31 cellular contexts compared by ENCODE assay signal in genomic region chr7:149815121-149815520, GRCh38. TPM values are rescaled to one million over a fixed set of nuclear protein-coding genes. Genes with fewer than 3 reads are reported as not detected.
"Had no signal": no experiment of that assay in that cellular context is flagged by ENCODE, and none has a peak within 500 bp of the region (broad histone marks: within the 10 kb centered on the region; RNA-seq: fewer than 3 reads in every experiment).

No MANE protein-coding gene starts in this region.

- H3K27ac ChIP-seq: SJSA1, VCaP had no signal

- H3K4me1 Mint-ChIP-seq: activated B cell treated with CpG ODN at 0.5 μM for 24 hours; activated CD4-positive, alpha-beta memory T cell treated with anti-CD3 and anti-CD28 coated beads, Interleukin-2, amount 10 ng/mL, durations not matched to agents 7 days and 5 days; activated CD8-positive, alpha-beta memory T cell treated with anti-CD3 and anti-CD28 coated beads, Interleukin-2, amount 10 ng/mL, durations not matched to agents 7 days and 5 days; activated naive CD4-positive, alpha-beta T cell treated with anti-CD3 and anti-CD28 coated beads, Interleukin-2, amount 10 ng/mL, durations not matched to agents 7 days and 5 days; activated naive CD8-positive, alpha-beta T cell treated with anti-CD3 and anti-CD28 coated beads, Interleukin-2, amount 50 U/mL, for 24 hours; brain; T-helper 17 cell had no signal

- H3K36me3 ChIP-seq: SJSA1 had no signal

- H3K4me3 Mint-ChIP-seq: activated B cell treated with CpG ODN at 0.5 μM for 24 hours; activated CD4-positive, alpha-beta memory T cell treated with anti-CD3 and anti-CD28 coated beads, Interleukin-2, amount 10 ng/mL, durations not matched to agents 7 days and 5 days; activated CD8-positive, alpha-beta memory T cell treated with anti-CD3 and anti-CD28 coated beads, Interleukin-2, amount 10 ng/mL, durations not matched to agents 7 days and 5 days; activated naive CD4-positive, alpha-beta T cell treated with anti-CD3 and anti-CD28 coated beads, Interleukin-2, amount 10 ng/mL, durations not matched to agents 7 days and 5 days; activated naive CD8-positive, alpha-beta T cell; activated naive CD8-positive, alpha-beta T cell treated with anti-CD3 and anti-CD28 coated beads, Interleukin-2, amount 50 U/mL, for 24 hours; brain; T-helper 17 cell had no signal

- H3K4me3 ChIP-seq: SJSA1 had no signal

- ATAC-seq: activated CD8-positive, alpha-beta memory T cell treated with anti-CD3 and anti-CD28 coated beads, Interleukin-2, amount 10 ng/mL, durations not matched to agents 7 days and 5 days; activated naive CD8-positive, alpha-beta T cell treated with anti-CD3 and anti-CD28 coated beads, Interleukin-2, amount 50 U/mL, for 24 hours; Panc1; T-helper 17 cell had no signal

- DNase-seq: activated B cell treated with CpG ODN at 0.5 μM for 24 hours; activated CD4-positive, alpha-beta memory T cell treated with anti-CD3 and anti-CD28 coated beads, Interleukin-2, amount 10 ng/mL, durations not matched to agents 7 days and 5 days; activated CD4-positive, alpha-beta T cell treated with anti-CD3 and anti-CD28 coated beads for 1 hour; activated CD4-positive, alpha-beta T cell treated with anti-CD3 and anti-CD28 coated beads for 48 hours; activated CD8-positive, alpha-beta memory T cell treated with anti-CD3 and anti-CD28 coated beads for 24 hours; activated CD8-positive, alpha-beta memory T cell treated with anti-CD3 and anti-CD28 coated beads, Interleukin-2, amount 10 ng/mL, durations not matched to agents 7 days and 5 days; activated CD8-positive, alpha-beta memory T cell treated with anti-CD3 and anti-CD28 coated beads, Interleukin-2, amount 50 U/mL, for 48 hours; activated effector memory CD4-positive, alpha-beta T cell treated with Interleukin-2 at 50 U/mL for 16 hours; activated naive CD4-positive, alpha-beta T cell treated with anti-CD3 and anti-CD28 coated beads, Interleukin-2, amount 10 ng/mL, durations not matched to agents 7 days and 5 days; activated naive CD8-positive, alpha-beta T cell treated with anti-CD3 and anti-CD28 coated beads, Interleukin-2, amount 50 U/mL, for 24 hours; activated T-cell treated with anti-CD3 and anti-CD28 coated beads, Interleukin-2, amount 50 U/mL, for 48 hours; anterior cingulate cortex; caudate nucleus; cerebellar nuclear complex; Karpas-422; NCI-H1105 treated with DMSO at 0.1 percent for 48 hours; NCI-H1436; NCI-H1694; NCI-H1930; NCI-H345; NCI-H524 treated with DMSO at 0.1 percent for 48 hours; SHP77 treated with DMSO at 0.1 percent for 48 hours; SK-N-SH; T-helper 17 cell had no signal

- H3K4me1 ChIP-seq: SJSA1 had no signal

- H3K9me3 ChIP-seq: SJSA1, SK-N-SH had no signal

- H3K9me3 Mint-ChIP-seq: activated B cell treated with CpG ODN at 0.5 μM for 24 hours; activated CD4-positive, alpha-beta memory T cell treated with anti-CD3 and anti-CD28 coated beads, Interleukin-2, amount 10 ng/mL, durations not matched to agents 7 days and 5 days; activated naive CD4-positive, alpha-beta T cell treated with anti-CD3 and anti-CD28 coated beads, Interleukin-2, amount 10 ng/mL, durations not matched to agents 7 days and 5 days; activated naive CD8-positive, alpha-beta T cell treated with anti-CD3 and anti-CD28 coated beads, Interleukin-2, amount 50 U/mL, for 24 hours; brain had no signal

- H3K36me3 Mint-ChIP-seq: activated CD8-positive, alpha-beta memory T cell treated with anti-CD3 and anti-CD28 coated beads, Interleukin-2, amount 10 ng/mL, durations not matched to agents 7 days and 5 days; activated naive CD4-positive, alpha-beta T cell treated with anti-CD3 and anti-CD28 coated beads, Interleukin-2, amount 10 ng/mL, durations not matched to agents 7 days and 5 days; activated naive CD8-positive, alpha-beta T cell; brain had no signal

- FAIRE-seq: bronchial epithelial cell had no signal

- H3K27ac Mint-ChIP-seq: activated B cell treated with CpG ODN at 0.5 μM for 24 hours; activated CD4-positive, alpha-beta memory T cell treated with anti-CD3 and anti-CD28 coated beads, Interleukin-2, amount 10 ng/mL, durations not matched to agents 7 days and 5 days; activated CD8-positive, alpha-beta memory T cell treated with anti-CD3 and anti-CD28 coated beads, Interleukin-2, amount 10 ng/mL, durations not matched to agents 7 days and 5 days; activated naive CD4-positive, alpha-beta T cell treated with anti-CD3 and anti-CD28 coated beads, Interleukin-2, amount 10 ng/mL, durations not matched to agents 7 days and 5 days; activated naive CD8-positive, alpha-beta T cell; activated naive CD8-positive, alpha-beta T cell treated with anti-CD3 and anti-CD28 coated beads, Interleukin-2, amount 50 U/mL, for 24 hours; brain; T-helper 17 cell had no signal

- H3K9ac ChIP-seq: SK-N-SH had no signal

- H3K4me2 ChIP-seq: SK-N-SH had no signal

- H3K27me3 Mint-ChIP-seq: activated B cell treated with CpG ODN at 0.5 μM for 24 hours; activated CD4-positive, alpha-beta memory T cell treated with anti-CD3 and anti-CD28 coated beads, Interleukin-2, amount 10 ng/mL, durations not matched to agents 7 days and 5 days; activated CD8-positive, alpha-beta memory T cell treated with anti-CD3 and anti-CD28 coated beads, Interleukin-2, amount 10 ng/mL, durations not matched to agents 7 days and 5 days; activated naive CD4-positive, alpha-beta T cell treated with anti-CD3 and anti-CD28 coated beads, Interleukin-2, amount 10 ng/mL, durations not matched to agents 7 days and 5 days; activated naive CD8-positive, alpha-beta T cell; activated naive CD8-positive, alpha-beta T cell treated with anti-CD3 and anti-CD28 coated beads, Interleukin-2, amount 50 U/mL, for 24 hours; brain; T-helper 17 cell had no signal

RNA-seq across cellular contexts. Expression of gene ZNF467, which starts 41.7 kb away (rescaled TPM):
- total RNA-seq: activated CD8-positive, alpha-beta memory T cell treated with anti-CD3 and anti-CD28 coated beads, Interleukin-2, amount 10 ng/mL, durations not matched to agents 7 days and 5 days; RPMI7951; SJSA1 had no signal
